Comparison of ENCODE assay signal across 8 cellular contexts in genomic region chr12:67649165-67650126, GRCh38. TPM values are rescaled to one million over a fixed set of nuclear protein-coding genes. Genes with fewer than 3 reads are reported as not detected.
DNase-seq lines count a peak whose midpoint lies in the region; ATAC-seq and TF ChIP-seq lines count a peak whose summit lies in the region.

No MANE protein-coding gene starts in this region.

- H3K27ac Mint-ChIP-seq in activated T-cell treated with anti-CD3 and anti-CD28 coated beads, Interleukin-2, amount 50 U/mL, for 72 hours, result peak overlapping the region; percentile 84

- DNase-seq in GM10248 (ENCODE audit: extremely low spot score), result peak; percentile 57
- DNase-seq in LHCN-M2 (ENCODE audit: low read depth), result peak; percentile 29
- peak; percentile 48 to 61 for DNase-seq in activated T-cell treated with anti-CD3 and anti-CD28 coated beads, Interleukin-2, amount 50 U/mL, for 72 hours
- no peak for DNase-seq in fibroblast of pulmonary artery (ENCODE audit: low read depth)
- DNase-seq in SW480 (ENCODE audit: low spot score), result no peak
- no peak for DNase-seq in DMS79 treated with DMSO at 0.1 percent for 48 hours (lab: John Stamatoyannopoulos, UW)

- TF ChIP-seq CTCF in GM10248 (IDR thresholded peaks at IDR 0.05; ENCODE audit: control extremely low read depth, extremely low read depth, low read depth, missing control alignments) (no peak), fibroblast of pulmonary artery (IDR thresholded peaks at IDR 0.05; ENCODE audit: low read length, missing control alignments) (no peak), neutrophil (IDR thresholded peaks at IDR 0.05) (no peak)

- peaks cover 53% of the 10 kb centered on the region for H3K4me1 Mint-ChIP-seq in activated T-cell treated with anti-CD3 and anti-CD28 coated beads, Interleukin-2, amount 50 U/mL, for 72 hours (ENCODE audit: low read depth)

- peaks cover 14 to 19% of the 10 kb centered on the region in 2 experiments for H3K4me1 ChIP-seq in neutrophil (ENCODE audit: control insufficient read depth in 1 of 2, insufficient read depth in 1 of 2, low read depth in 1 of 2, low read length in 1 of 2)

- CTCF ChIA-PET in GM10248 (lab: Yijun Ruan, JAX), result interaction anchor here (1.3 kb wide), 1 partner anchor 9 kb away, joined by 3 read pairs; no protein-coding TSS in a partner anchor

- POLR2A ChIA-PET in GM10248 (lab: Yijun Ruan, JAX), result no interaction called here

- H3K27me3 Mint-ChIP-seq in activated T-cell treated with anti-CD3 and anti-CD28 coated beads, Interleukin-2, amount 50 U/mL, for 72 hours (ENCODE audit: low read depth), result no peaks in the 10 kb centered on the region

- peak overlapping the region; percentile 82 for H3K4me3 ChIP-seq in fibroblast of pulmonary artery (replicated peaks; ENCODE audit: low read depth, low read length)
- H3K4me3 ChIP-seq in neutrophil (ENCODE audit: low read depth in 1 of 2, low read length in 1 of 2), result peak overlapping the region; percentile 65 to 70

- no peaks in the 10 kb centered on the region for H3K9me3 ChIP-seq in neutrophil

- H3K27ac ChIP-seq in neutrophil, result no peak overlapping the region

- H3K9me3 Mint-ChIP-seq in activated T-cell treated with anti-CD3 and anti-CD28 coated beads, Interleukin-2, amount 50 U/mL, for 72 hours, result no peaks in the 10 kb centered on the region

- ATAC-seq in GM21786 (IDR thresholded peaks at IDR 0.05; ENCODE audit: unreplicated experiment), result peak; percentile 22
- peak; percentile 38 to 45 for ATAC-seq in activated T-cell treated with anti-CD3 and anti-CD28 coated beads, Interleukin-2, amount 50 U/mL, for 72 hours (replicated peaks in 1 of 2)

- H3K36me3 Mint-ChIP-seq in activated T-cell treated with anti-CD3 and anti-CD28 coated beads, Interleukin-2, amount 50 U/mL, for 72 hours (ENCODE audit: insufficient read depth in 2 of 2), result peaks cover 7 to 15% of the 10 kb centered on the region in 2 donors

- peaks cover 68% of the 10 kb centered on the region for H3K27me3 ChIP-seq in neutrophil

- H3K4me3 Mint-ChIP-seq in activated T-cell treated with anti-CD3 and anti-CD28 coated beads, Interleukin-2, amount 50 U/mL, for 72 hours, result peak overlapping the region; percentile 98 to 99

- no peaks in the 10 kb centered on the region for H3K36me3 ChIP-seq in neutrophil

RNA-seq across cellular contexts. Expression of gene DYRK2, which starts 0.9 kb away (rescaled TPM):
- total RNA-seq in LHCN-M2 (2014; rRNA removed), result 13.9 TPM in 2 replicates
- 11.0 TPM for polyA plus RNA-seq in LHCN-M2 (2012)
- 10 to 100 TPM; 27.3 to 30.3 TPM for total RNA-seq in activated T-cell treated with anti-CD3 and anti-CD28 coated beads, Interleukin-2, amount 50 U/mL, for 72 hours

Comparison
In these comparisons a context has a peak if more than half of its experiments do, and no peak if none do; other contexts are left out.
1. DNase-seq: peak in GM10248 (single experiment), LHCN-M2 (single experiment) and activated T-cell treated with anti-CD3 and anti-CD28 coated beads, Interleukin-2, amount 50 U/mL, for 72 hours (2 of 2); none in fibroblast of pulmonary artery (single experiment), SW480 (single experiment) and DMS79 treated with DMSO at 0.1 percent for 48 hours (single experiment).